19 cellular contexts compared by ENCODE assay signal in the genomic region with DNA sequence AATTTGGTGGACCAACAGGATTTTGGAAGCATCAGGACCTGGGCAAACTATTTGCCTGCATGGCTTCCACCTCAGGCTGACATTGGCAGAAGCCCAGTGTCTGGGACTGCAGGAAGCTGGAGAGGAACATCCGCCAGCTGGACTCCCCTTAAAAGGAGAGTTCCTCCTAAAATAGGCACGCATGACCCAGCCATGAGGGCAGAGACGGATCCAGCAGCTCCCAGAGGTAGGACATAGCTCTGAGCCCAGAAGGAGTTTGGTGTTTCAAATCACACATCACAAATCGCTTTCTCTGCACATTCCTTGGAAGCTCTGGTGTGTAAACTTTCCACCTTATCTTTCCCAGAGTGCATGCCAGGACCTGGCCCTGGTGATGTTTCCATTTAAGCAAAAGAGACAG.
DNase-seq lines count a peak whose midpoint lies in the region; ATAC-seq and TF ChIP-seq lines count a peak whose summit lies in the region.
"Had no signal": no experiment of that assay in that cellular context is flagged by ENCODE, and none has a peak within 500 bp of the region (broad histone marks: within the 10 kb centered on the region; RNA-seq: fewer than 3 reads in every experiment).

No MANE protein-coding gene starts in this region.

- H3K36me3 ChIP-seq in heart right ventricle (no peaks in the 10 kb centered on the region), tibial nerve (no peaks in the 10 kb centered on the region)
- H3K36me3 ChIP-seq: neural progenitor cell, stomach had no signal

- no peak for TF ChIP-seq POLR2A in tibial nerve (IDR thresholded peaks at IDR 0.05)

- H3K4me3 ChIP-seq in heart right ventricle (no peak overlapping the region), tibial nerve (no peak overlapping the region)
- H3K4me3 ChIP-seq: neural progenitor cell, stomach had no signal

- H3K9me3 ChIP-seq in heart right ventricle (no peaks in the 10 kb centered on the region), tibial nerve (no peaks in the 10 kb centered on the region)
- H3K9me3 ChIP-seq: stomach had no signal

- peak in 1 of 2 donors; percentile 34 for TF ChIP-seq EP300 in tibial nerve (IDR thresholded peaks at IDR 0.05)

- H3K4me1 ChIP-seq in heart right ventricle (peaks cover 9 to 17% (median 12%) of the 10 kb centered on the region in 9 donors), tibial nerve (peaks cover 0 to 29% (median 5%) of the 10 kb centered on the region in 4 donors)

- 9 to 13% methylated on average over 4 of the region's 4 CpGs for WGBS in heart right ventricle, 2 donors
- WGBS in tibial nerve, 2 donors: 42 to 48% methylated on average over 4 of the region's 4 CpGs

- DNase-seq in RPMI7951 (ENCODE audit: low read depth) (peak; percentile 67), heart right ventricle (peak; percentile 52 to 66), mucosa of gallbladder (ENCODE audit: low spot score) (peak; percentile 38), tibial nerve (ENCODE audit: low spot score in 2 of 2) (peak; percentile 39 to 49), NCI-H2171 (lab: John Stamatoyannopoulos, UW) (no peak), HUDEP-2 (lab: John Stamatoyannopoulos, UW; ENCODE audit: unreplicated experiment in 76 of 76) (no peak)
- DNase-seq: activated B cell treated with CpG ODN at 0.5 μM for 24 hours; activated naive CD4-positive, alpha-beta T cell treated with Interleukin-2 at 50 U/mL for 16 hours; caudate nucleus; DND-41; Kasumi-1; NCI-H1694; NCI-H524 treated with DMSO at 0.1 percent for 48 hours; stomach had no signal

- peak overlapping the region in 6 of 10 donors; percentile 22 to 64 (median 52) for H3K27ac ChIP-seq in heart right ventricle
- H3K27ac ChIP-seq in tibial nerve: peak overlapping the region in 1 of 4 donors; percentile 32
- H3K27ac ChIP-seq: HL-60, neural progenitor cell, stomach had no signal

- intact Hi-C loops in heart right ventricle (cut with DNase I): loop anchor here in 1 of 10 donors (10.0 kb wide), 1 partner anchor 121 kb away; no protein-coding TSS in a partner anchor

- H3K27me3 ChIP-seq in heart right ventricle: no peaks in the 10 kb centered on the region
- no peaks in the 10 kb centered on the region for H3K27me3 ChIP-seq in tibial nerve
- H3K27me3 ChIP-seq: neural progenitor cell had no signal

- ATAC-seq in heart right ventricle (peak; percentile 84 to 96 (median 91)), HG03196 (IDR thresholded peaks at IDR 0.05; ENCODE audit: unreplicated experiment) (no peak), GM18517 (IDR thresholded peaks at IDR 0.05; ENCODE audit: unreplicated experiment) (no peak)
- ATAC-seq: Panc1 had no signal

- TF ChIP-seq CTCF in heart right ventricle (IDR thresholded peaks at IDR 0.05) (no peak), tibial nerve (IDR thresholded peaks at IDR 0.05) (no peak)

Comparison
In these comparisons a context has a peak if more than half of its experiments do, and no peak if none do; other contexts are left out.
1. DNase-seq: peak in RPMI7951 (single experiment), heart right ventricle (2 of 2), mucosa of gallbladder (single experiment) and tibial nerve (2 of 2); none in NCI-H2171 (single experiment) and HUDEP-2 (0 of 76).
2. ATAC-seq: peak in heart right ventricle (8 of 8); none in HG03196 (single experiment) and GM18517 (single experiment).